20 cellular contexts compared by ENCODE assay signal in the genomic region with DNA sequence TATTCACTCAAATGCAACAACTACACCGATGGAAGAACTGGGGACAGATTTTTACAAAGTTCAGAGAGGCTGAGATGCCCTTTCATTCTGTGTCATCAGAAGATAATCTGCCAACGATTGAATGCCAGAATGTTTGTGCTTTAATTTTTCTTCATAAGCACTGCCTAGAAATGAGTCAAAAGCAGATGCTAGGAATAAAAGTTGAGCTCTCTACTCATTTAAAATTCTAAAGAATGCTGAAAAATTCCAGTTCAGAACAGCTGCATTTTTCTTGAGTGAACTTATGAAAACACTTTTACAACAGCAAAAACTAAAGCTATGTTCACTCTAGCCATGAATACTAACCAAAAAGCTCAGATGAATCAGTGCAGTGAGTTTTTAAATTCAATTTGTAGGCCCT. TPM values are rescaled to one million over a fixed set of nuclear protein-coding genes. Genes with fewer than 3 reads are reported as not detected.
DNase-seq lines count a peak whose midpoint lies in the region; ATAC-seq and TF ChIP-seq lines count a peak whose summit lies in the region.
"Had no signal": no experiment of that assay in that cellular context is flagged by ENCODE, and none has a peak within 500 bp of the region (broad histone marks: within the 10 kb centered on the region; RNA-seq: fewer than 3 reads in every experiment).

No MANE protein-coding gene starts in this region.

- H3K27ac ChIP-seq in AG04450 (ENCODE audit: low read depth, low read length) (peak overlapping the region; percentile 47), GM23338 (ENCODE audit: low read depth) (no peak overlapping the region)
- H3K27ac ChIP-seq: C4-2B had no signal

- H4K20me1 ChIP-seq in GM23338 (replicated peaks; ENCODE audit: insufficient read depth): no peaks in the 10 kb centered on the region

- peak; percentile 26 for DNase-seq in AG04450 (ENCODE audit: low read depth, low spot score)
- DNase-seq in GM04503 (ENCODE audit: low read depth): peak; percentile 80
- peak; percentile 69 for DNase-seq in fibroblast of the aortic adventitia (ENCODE audit: low read depth)
- no peak for DNase-seq in GM23338 (ENCODE audit: low spot score)
- no peak for DNase-seq in KG1 (lab: John Stamatoyannopoulos, UW)
- no peak for DNase-seq in omental fat pad (ENCODE audit: low spot score)
- no peak for DNase-seq in pons (ENCODE audit: low spot score)
- DNase-seq: anterior cingulate cortex; effector memory CD8-positive, alpha-beta T cell; glutamatergic neuron; kidney; mucosa of descending colon; NCI-H1436; NCI-H524 treated with DMSO at 0.1 percent for 48 hours; retina; stimulated activated CD4-positive, alpha-beta T cell treated with anti-CD3 and anti-CD28 coated beads, Interleukin-4, amount 100 ng/mL, for 1 hour had no signal

- no peaks in the 10 kb centered on the region for H3F3A ChIP-seq in GM23338 (replicated peaks; ENCODE audit: low read depth)

- H3K27me3 ChIP-seq in AG04450 (ENCODE audit: control insufficient read depth, insufficient read depth, low read length): no peaks in the 10 kb centered on the region
- H3K27me3 ChIP-seq in GM23338 (ENCODE audit: insufficient read depth): no peaks in the 10 kb centered on the region

- CTCF ChIA-PET in AG04450 (lab: Charles Lee): interaction anchor here (0.7 to 3.0 kb wide), 6 partner anchors 8 to 615 kb away, joined by 3 to 18 read pairs (median 3); a partner anchor contains a TSS

- peak overlapping the region; percentile 82 for H3K27ac Mint-ChIP-seq in activated T-helper 17 cell treated with anti-CD3 and anti-CD28 coated beads, Interleukin-2, amount 50 U/mL, for 72 hours
- no peak overlapping the region for H3K27ac Mint-ChIP-seq in GM23338
- H3K27ac Mint-ChIP-seq: stimulated activated memory B cell treated with anti-CD40 and anti-IgM and Interleukin-4, amounts not matched to agents 10 μg/mL and 1 μg/mL and 100 μg/mL, for 72 hours had no signal

- TF ChIP-seq CTCF in AG04450 (IDR thresholded peaks at IDR 0.05; ENCODE audit: low read depth, low read length): no peak
- TF ChIP-seq CTCF in fibroblast of the aortic adventitia (IDR thresholded peaks at IDR 0.05; ENCODE audit: insufficient read depth, low read length): no peak
- TF ChIP-seq CTCF in GM23338 (conservative IDR thresholded peaks at IDR 0.05; ENCODE audit: low read depth in 2 of 2): no peak
- TF ChIP-seq CTCF in omental fat pad (IDR thresholded peaks at IDR 0.05): no peak

- no peak overlapping the region for H3K4me3 ChIP-seq in AG04450 (ENCODE audit: low read depth, low read length)
- H3K4me3 ChIP-seq in fibroblast of the aortic adventitia (ENCODE audit: low read depth, low read length): no peak overlapping the region
- H3K4me3 ChIP-seq in GM23338: no peak overlapping the region
- H3K4me3 ChIP-seq: K562, mucosa of descending colon had no signal

- H3K4me1 ChIP-seq in GM23338 (ENCODE audit: insufficient read depth): peaks cover 7% of the 10 kb centered on the region

- H3K36me3 Mint-ChIP-seq in activated T-helper 17 cell treated with anti-CD3 and anti-CD28 coated beads, Interleukin-2, amount 50 U/mL, for 72 hours (ENCODE audit: low read depth): peaks cover 88% of the 10 kb centered on the region
- no peaks in the 10 kb centered on the region for H3K36me3 Mint-ChIP-seq in GM23338 (ENCODE audit: low read depth)

- H3K4me1 Mint-ChIP-seq in activated T-helper 17 cell treated with anti-CD3 and anti-CD28 coated beads, Interleukin-2, amount 50 U/mL, for 72 hours: peaks cover 17% of the 10 kb centered on the region
- H3K4me1 Mint-ChIP-seq in GM23338: peaks cover 19% of the 10 kb centered on the region; the same call in 2 of the 3 replicates
- H3K4me1 Mint-ChIP-seq: stimulated activated memory B cell treated with anti-CD40 and anti-IgM and Interleukin-4, amounts not matched to agents 10 μg/mL and 1 μg/mL and 100 μg/mL, for 72 hours had no signal

- H3K9me3 Mint-ChIP-seq in activated T-helper 17 cell treated with anti-CD3 and anti-CD28 coated beads, Interleukin-2, amount 50 U/mL, for 72 hours: no peaks in the 10 kb centered on the region
- no peaks in the 10 kb centered on the region for H3K9me3 Mint-ChIP-seq in GM23338
- H3K9me3 Mint-ChIP-seq: effector memory CD8-positive, alpha-beta T cell; stimulated activated memory B cell treated with anti-CD40 and anti-IgM and Interleukin-4, amounts not matched to agents 10 μg/mL and 1 μg/mL and 100 μg/mL, for 72 hours had no signal

- no peaks in the 10 kb centered on the region for H3K27me3 Mint-ChIP-seq in activated T-helper 17 cell treated with anti-CD3 and anti-CD28 coated beads, Interleukin-2, amount 50 U/mL, for 72 hours
- H3K27me3 Mint-ChIP-seq in GM23338 (ENCODE audit: insufficient read depth, low read depth, poor library complexity): peaks cover 2% of the 10 kb centered on the region
- H3K27me3 Mint-ChIP-seq: effector memory CD8-positive, alpha-beta T cell; stimulated activated memory B cell treated with anti-CD40 and anti-IgM and Interleukin-4, amounts not matched to agents 10 μg/mL and 1 μg/mL and 100 μg/mL, for 72 hours had no signal

- H3K9me3 ChIP-seq in AG04450 (ENCODE audit: control insufficient read depth, insufficient read depth, low read length): no peaks in the 10 kb centered on the region
- H3K9me3 ChIP-seq: mucosa of descending colon had no signal

- H3K4me2 ChIP-seq in GM23338: no peak overlapping the region

- no peaks in the 10 kb centered on the region for H3K9me2 ChIP-seq in GM23338 (ENCODE audit: insufficient read depth)

- POLR2A ChIA-PET in AG04450 (lab: Yijun Ruan, JAX): interaction anchor here (0.9 to 1.6 kb wide), 4 partner anchors 22 to 401 kb away, joined by 3 to 15 read pairs (median 4); a partner anchor contains a TSS

- H3K36me3 ChIP-seq in GM23338 (ENCODE audit: insufficient read depth): no peaks in the 10 kb centered on the region

- peak overlapping the region; percentile 4 for H3K4me3 Mint-ChIP-seq in activated T-helper 17 cell treated with anti-CD3 and anti-CD28 coated beads, Interleukin-2, amount 50 U/mL, for 72 hours
- no peak overlapping the region for H3K4me3 Mint-ChIP-seq in GM23338
- H3K4me3 Mint-ChIP-seq: effector memory CD8-positive, alpha-beta T cell; stimulated activated memory B cell treated with anti-CD40 and anti-IgM and Interleukin-4, amounts not matched to agents 10 μg/mL and 1 μg/mL and 100 μg/mL, for 72 hours had no signal

- ATAC-seq in activated T-helper 17 cell treated with anti-CD3 and anti-CD28 coated beads, Interleukin-2, amount 50 U/mL, for 72 hours (replicated peaks): peak; percentile 23
- ATAC-seq in GM23338 (no peak), omental fat pad (ENCODE audit: low FRiP score) (no peak)
- ATAC-seq: effector memory CD8-positive, alpha-beta T cell; K562; stimulated activated memory B cell treated with anti-CD40 and anti-IgM and Interleukin-4, amounts not matched to agents 10 μg/mL and 1 μg/mL and 100 μg/mL, for 72 hours had no signal

- no peak overlapping the region for H2AFZ ChIP-seq in GM23338

- H3K79me2 ChIP-seq in GM23338 (replicated peaks; ENCODE audit: insufficient read depth): no peaks in the 10 kb centered on the region

TF ChIP-seq in GM23338, 12 proteins besides CTCF, POLR2A, EP300 and RAD21 (continues in another document):
- TF ChIP-seq CREB1 (CRISPR knock-in tag; IDR thresholded peaks at IDR 0.05; ENCODE audit: low read depth): no peak
- TF ChIP-seq STAT1 (IDR thresholded peaks at IDR 0.05; ENCODE audit: unreplicated experiment): no peak
- TF ChIP-seq, protein P1, sequence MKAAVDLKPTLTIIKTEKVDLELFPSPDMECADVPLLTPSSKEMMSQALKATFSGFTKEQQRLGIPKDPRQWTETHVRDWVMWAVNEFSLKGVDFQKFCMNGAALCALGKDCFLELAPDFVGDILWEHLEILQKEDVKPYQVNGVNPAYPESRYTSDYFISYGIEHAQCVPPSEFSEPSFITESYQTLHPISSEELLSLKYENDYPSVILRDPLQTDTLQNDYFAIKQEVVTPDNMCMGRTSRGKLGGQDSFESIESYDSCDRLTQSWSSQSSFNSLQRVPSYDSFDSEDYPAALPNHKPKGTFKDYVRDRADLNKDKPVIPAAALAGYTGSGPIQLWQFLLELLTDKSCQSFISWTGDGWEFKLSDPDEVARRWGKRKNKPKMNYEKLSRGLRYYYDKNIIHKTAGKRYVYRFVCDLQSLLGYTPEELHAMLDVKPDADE (IDR thresholded peaks at IDR 0.05): no peak
- no peak for TF ChIP-seq ZNF331 (CRISPR knock-in tag; IDR thresholded peaks at IDR 0.05; ENCODE audit: low read depth)

RNA-seq across cellular contexts. Expression of a gene that starts 22.3 kb away (rescaled TPM):
- 16.8 and 27.0 TPM in 2 replicates for polyA plus RNA-seq in AG04450 (2011; rRNA removed)
- 10.1 and 16.3 TPM in 2 replicates for polyA minus RNA-seq in AG04450 (2011; rRNA and poly(A)+ RNA removed)
- total RNA-seq in activated T-helper 17 cell treated with anti-CD3 and anti-CD28 coated beads, Interleukin-2, amount 50 U/mL, for 72 hours: 10 to 100 TPM; 27.9 to 31.4 TPM
- 20.0 and 31.6 TPM in 2 replicates for total RNA-seq in fibroblast of the aortic adventitia (ENCODE audit: low replicate concordance)
- total RNA-seq in GM23338 (2014; rRNA removed; shearing (Covaris generic)): 36.9 and 38.4 TPM in 2 replicates
- polyA plus RNA-seq in GM23338 (2016; fragmentation: Nextera tagmentation; extraction: Ambion mirVana): 180 and 183 TPM in 2 replicates
- 10 to 100 TPM; 16.6 to 36.7 (median 24.2) TPM for total RNA-seq in omental fat pad

Comparison
In these comparisons a context has a peak if more than half of its experiments do, and no peak if none do; other contexts are left out.
1. DNase-seq: peak in AG04450 (single experiment), GM04503 (single experiment) and fibroblast of the aortic adventitia (single experiment); none in GM23338 (single experiment), KG1 (single experiment), omental fat pad (single experiment) and pons (single experiment).